ENCODE assay signal across 8 cellular contexts in genomic region chr12:27821259-27821973, GRCh38. TPM values are rescaled to one million over a fixed set of nuclear protein-coding genes. Genes with fewer than 3 reads are reported as not detected.
DNase-seq lines count a peak whose midpoint lies in the region; ATAC-seq, FAIRE-seq and TF ChIP-seq lines count a peak whose summit lies in the region.

No MANE protein-coding gene starts in this region.

- ATAC-seq in GM19035 (IDR thresholded peaks at IDR 0.05; ENCODE audit: unreplicated experiment) (no peak), HG02571 (IDR thresholded peaks at IDR 0.05; ENCODE audit: unreplicated experiment) (no peak)

- DNase-seq in D341Med (ENCODE audit: low spot score) (peak; percentile 74), H54 (ENCODE audit: insufficient read length, low spot score) (peak; percentile 38), NCI-H345 (lab: John Stamatoyannopoulos, UW) (peak; percentile 71), epidermal melanocyte (ENCODE audit: insufficient read length, low spot score) (peak; percentile 77), myocyte (ENCODE audit: low read depth) (peak; percentile 91)
- DNase-seq in activated CD4-positive, alpha-beta T cell treated with anti-CD3 and anti-CD28 coated beads for 48 hours, result peak; percentile 29

- FAIRE-seq in H54 (lab: Jason Lieb, UNC), result peak; percentile 57

- no peak for TF ChIP-seq POLR2A in H54 (IDR thresholded peaks at IDR 0.05; ENCODE audit: low read depth, low read length)

RNA-seq across cellular contexts. Expression of gene MANSC4, which starts 41.4 kb away (rescaled TPM):
- total RNA-seq in myocyte, result not detected in 2 replicates
- not detected for polyA plus RNA-seq in myocyte (2012)

RNA-seq across cellular contexts. Expression of gene KLHL42, which starts 41.4 kb away (rescaled TPM):
- total RNA-seq in myocyte, result 7.4 and 9.2 TPM in 2 replicates
- polyA plus RNA-seq in myocyte (2012), result 8.0 TPM

Comparison
In these comparisons a context has a peak if more than half of its experiments do, and no peak if none do; other contexts are left out.
1. DNase-seq: peak in every context shown above with its lines; median percentile 91 in myocyte; 77 in epidermal melanocyte; 74 in D341Med; 71 in NCI-H345; 38 in H54; 29 in activated CD4-positive, alpha-beta T cell treated with anti-CD3 and anti-CD28 coated beads for 48 hours.